Comparison of ENCODE assay signal across 22 cellular contexts in genomic region chr3:172002512-172003078, GRCh38.
"Had no signal": no experiment of that assay in that cellular context is flagged by ENCODE, and none has a peak within 500 bp of the region (broad histone marks: within the 10 kb centered on the region; RNA-seq: fewer than 3 reads in every experiment).

No MANE protein-coding gene starts in this region.

- FAIRE-seq: frontal cortex, keratinocyte, TTC549 had no signal

- H3K9me3 ChIP-seq: breast epithelium, psoas muscle, sigmoid colon, testis, upper lobe of right lung had no signal

- H3K27ac ChIP-seq: breast epithelium, dorsolateral prefrontal cortex, esophagus muscularis mucosa, heart left ventricle, left ventricle myocardium inferior, psoas muscle, sigmoid colon, testis, upper lobe of right lung had no signal

- H3K36me3 ChIP-seq: breast epithelium, esophagus muscularis mucosa, heart left ventricle, left ventricle myocardium inferior, sigmoid colon, upper lobe of right lung had no signal

- H3K4me3 ChIP-seq: breast epithelium, dorsolateral prefrontal cortex, esophagus muscularis mucosa, heart left ventricle, left ventricle myocardium inferior, psoas muscle, sigmoid colon, testis, upper lobe of right lung had no signal

- H3K4me1 ChIP-seq: breast epithelium, esophagus muscularis mucosa, heart left ventricle, left ventricle myocardium inferior, psoas muscle, sigmoid colon, testis, upper lobe of right lung had no signal

- DNase-seq: activated CD8-positive, alpha-beta memory T cell treated with anti-CD3 and anti-CD28 coated beads, Interleukin-2, amount 10 ng/mL, durations not matched to agents 7 days and 5 days; activated effector memory CD4-positive, alpha-beta T cell treated with anti-CD3 and anti-CD28 coated beads, Interleukin-2, amount 50 U/mL, for 16 hours; activated naive CD8-positive, alpha-beta T cell treated with anti-CD3 and anti-CD28 coated beads for 36 hours; activated T-cell treated with anti-CD3 and anti-CD28 coated beads, Interleukin-2, amount 50 U/mL, for 24 hours; anterior cingulate cortex; dorsolateral prefrontal cortex; heart left ventricle; left ventricle myocardium inferior; psoas muscle; sigmoid colon; stimulated activated CD4-positive, alpha-beta T cell treated with anti-CD3 and anti-CD28 coated beads, Interleukin-4, amount 100 ng/mL, for 1 hour; stimulated activated CD8-positive, alpha-beta memory T cell treated with anti-CD3 and anti-CD28 coated beads, Interleukin-4, amount 100 ng/mL, for 48 hours; stimulated activated naive CD8-positive, alpha-beta T cell treated with anti-CD3 and anti-CD28 coated beads, Interleukin-15, amount 100 ng/mL, for 72 hours; T-helper 17 cell; testis; upper lobe of right lung had no signal

- H3K27me3 ChIP-seq: breast epithelium, dorsolateral prefrontal cortex, esophagus muscularis mucosa, heart left ventricle, sigmoid colon, testis, upper lobe of right lung had no signal

- ATAC-seq: activated CD4-positive, CD25-positive, alpha-beta regulatory T cell treated with anti-CD3 and anti-CD28 coated beads, Interleukin-2, amount 50 U/mL, for 24 hours; activated CD8-positive, alpha-beta memory T cell treated with anti-CD3 and anti-CD28 coated beads, Interleukin-2, amount 10 ng/mL, durations not matched to agents 7 days and 5 days; heart left ventricle; psoas muscle; stimulated activated naive CD8-positive, alpha-beta T cell treated with anti-CD3 and anti-CD28 coated beads, Interleukin-15, amount 100 ng/mL, for 72 hours; T-helper 17 cell; upper lobe of right lung had no signal
